8 cellular contexts compared by ENCODE assay signal in genomic region chr5:55993013-55993412, GRCh38. TPM values are rescaled to one million over a fixed set of nuclear protein-coding genes. Genes with fewer than 3 reads are reported as not detected.
DNase-seq lines count a peak whose midpoint lies in the region; ATAC-seq and TF ChIP-seq lines count a peak whose summit lies in the region.

No MANE protein-coding gene starts in this region.

- peaks cover 15% of the 10 kb centered on the region for H3K36me3 Mint-ChIP-seq in T-helper 17 cell (ENCODE audit: low read depth)

- peak overlapping the region; percentile 99 for H3K4me3 Mint-ChIP-seq in T-helper 17 cell

- peak; percentile 24 for DNase-seq in GM03348 (ENCODE audit: low spot score)
- no peak for DNase-seq in T-helper 17 cell
- peak; percentile 57 for DNase-seq in fibroblast of peridontal ligament (ENCODE audit: extremely low read depth)
- DNase-seq in retinal pigment epithelial cell (ENCODE audit: low read depth): no peak
- no peak for DNase-seq in NCI-H1694 (lab: John Stamatoyannopoulos, UW)
- no peak for DNase-seq in stimulated activated CD4-positive, alpha-beta T cell treated with anti-CD3 and anti-CD28 coated beads, Interleukin-12 subunit alpha, Interleukin-12 subunit beta, amount 100 ng/mL, for 4 hours

- no peaks in the 10 kb centered on the region for H3K27me3 Mint-ChIP-seq in T-helper 17 cell

- TF ChIP-seq CTCF in retinal pigment epithelial cell (conservative IDR thresholded peaks at IDR 0.05; ENCODE audit: low read depth, low read length): no peak

- peaks cover 57% of the 10 kb centered on the region for H3K4me1 Mint-ChIP-seq in T-helper 17 cell

- H3K27ac Mint-ChIP-seq in T-helper 17 cell: peak overlapping the region; percentile 100

- H3K9me3 ChIP-seq in T-helper 17 cell (ENCODE audit: control insufficient read depth, low read length, poor library complexity, severe bottlenecking): no peaks in the 10 kb centered on the region

- ATAC-seq in T-helper 17 cell (no peak), GM21526 (IDR thresholded peaks at IDR 0.05; ENCODE audit: low FRiP score, unreplicated experiment) (no peak), HG03442 (IDR thresholded peaks at IDR 0.05; ENCODE audit: unreplicated experiment) (no peak)

- peak overlapping the region; percentile 65 for H3K4me3 ChIP-seq in retinal pigment epithelial cell (ENCODE audit: low read length)

RNA-seq across cellular contexts. Expression of gene IL6ST, which starts 1.8 kb away (rescaled TPM):
- total RNA-seq in T-helper 17 cell: 100 to 1,000 TPM; 159 TPM

Comparison
In these comparisons a context has a peak if more than half of its experiments do, and no peak if none do; other contexts are left out.
1. DNase-seq: peak in GM03348 (single experiment) and fibroblast of peridontal ligament (single experiment); none in T-helper 17 cell (0 of 3), retinal pigment epithelial cell (single experiment), NCI-H1694 (single experiment) and stimulated activated CD4-positive, alpha-beta T cell treated with anti-CD3 and anti-CD28 coated beads, Interleukin-12 subunit alpha, Interleukin-12 subunit beta, amount 100 ng/mL, for 4 hours (single experiment).